In genomic region chr4:15001248-15001824, GRCh38 we compare ENCODE assay signal across 8 cellular contexts. TPM values are rescaled to one million over a fixed set of nuclear protein-coding genes. Genes with fewer than 3 reads are reported as not detected.
DNase-seq lines count a peak whose midpoint lies in the region; ATAC-seq and TF ChIP-seq lines count a peak whose summit lies in the region.

No MANE protein-coding gene starts in this region.

- H3K36me3 ChIP-seq in CD8-positive, alpha-beta memory T cell (ENCODE audit: insufficient read depth, low read length), result no peaks in the 10 kb centered on the region
- no peaks in the 10 kb centered on the region for H3K36me3 ChIP-seq in Peyer's patch
- H3K36me3 ChIP-seq in neutrophil, result no peaks in the 10 kb centered on the region

- peaks cover 0 to 1% of the 10 kb centered on the region in 2 donors for H3K27me3 Mint-ChIP-seq in CD8-positive, alpha-beta memory T cell

- no peaks in the 10 kb centered on the region for H3K9me3 ChIP-seq in CD8-positive, alpha-beta memory T cell (ENCODE audit: low read length)
- no peaks in the 10 kb centered on the region for H3K9me3 ChIP-seq in Peyer's patch
- H3K9me3 ChIP-seq in neutrophil, result no peaks in the 10 kb centered on the region

- TF ChIP-seq POLR2A in Peyer's patch (IDR thresholded peaks at IDR 0.05), result no peak

- H3K9me3 Mint-ChIP-seq in CD8-positive, alpha-beta memory T cell, result no peaks in the 10 kb centered on the region

- H3K4me1 ChIP-seq in CD8-positive, alpha-beta memory T cell (ENCODE audit: insufficient read depth, low read length), result peaks cover 11% of the 10 kb centered on the region
- peaks cover 0 to 10% (median 0%) of the 10 kb centered on the region in 4 donors for H3K4me1 ChIP-seq in Peyer's patch
- H3K4me1 ChIP-seq in neutrophil (ENCODE audit: control insufficient read depth in 1 of 2, insufficient read depth in 1 of 2, low read depth in 1 of 2, low read length in 1 of 2), result peaks cover 22 to 23% of the 10 kb centered on the region in 2 experiments

- H3K4me3 ChIP-seq in CD8-positive, alpha-beta memory T cell (ENCODE audit: low read length), result peak overlapping the region; percentile 77
- H3K4me3 ChIP-seq in Peyer's patch (peak overlapping the region; percentile 73 to 96 (median 80)), neutrophil (ENCODE audit: low read depth in 1 of 2, low read length in 1 of 2) (peak overlapping the region; percentile 97 to 98)

- H3K27me3 ChIP-seq in CD8-positive, alpha-beta memory T cell (ENCODE audit: insufficient read depth, low read length, poor library complexity, severe bottlenecking), result no peaks in the 10 kb centered on the region
- H3K27me3 ChIP-seq in Peyer's patch, result no peaks in the 10 kb centered on the region
- no peaks in the 10 kb centered on the region for H3K27me3 ChIP-seq in neutrophil

- H3K27ac ChIP-seq in CD8-positive, alpha-beta memory T cell (ENCODE audit: low read depth, low read length), result peak overlapping the region; percentile 99
- H3K27ac ChIP-seq in Peyer's patch (peak overlapping the region; percentile 99 to 100 (median 100)), neutrophil (peak overlapping the region; percentile 99), temporal lobe (ENCODE audit: low read depth, low read length) (peak overlapping the region; percentile 97)

- H3K36me3 Mint-ChIP-seq in CD8-positive, alpha-beta memory T cell, result peaks cover 0 to 19% (median 0%) of the 10 kb centered on the region in 3 donors

- H3K27ac Mint-ChIP-seq in CD8-positive, alpha-beta memory T cell, result peak overlapping the region; percentile 97 to 100 (median 98)

- peak overlapping the region; percentile 92 to 100 (median 95) for H3K4me3 Mint-ChIP-seq in CD8-positive, alpha-beta memory T cell

- peak in 4 of 5 donors; percentile 35 to 62 (median 50) for DNase-seq in CD8-positive, alpha-beta memory T cell
- peak; percentile 60 to 82 (median 73) for DNase-seq in Peyer's patch
- DNase-seq in activated naive CD4-positive, alpha-beta T cell treated with anti-CD3 and anti-CD28 coated beads, Interleukin-2, amount 50 U/mL, for 16 hours, result peak; percentile 38
- DNase-seq in globus pallidus (ENCODE audit: low spot score), result peak; percentile 82

- POLR2A ChIA-PET in CD8-positive, alpha-beta memory T cell (lab: Charles Lee), result interaction anchor here (1.0 to 1.3 kb wide), 2 partner anchors 15 to 654 kb away, joined by 3 to 8 read pairs; partner anchors contain the start of gene FBXL5

- TF ChIP-seq CTCF in Peyer's patch (IDR thresholded peaks at IDR 0.05) (no peak), neutrophil (IDR thresholded peaks at IDR 0.05) (no peak)

- H3K4me1 Mint-ChIP-seq in CD8-positive, alpha-beta memory T cell, result peaks cover 22 to 30% (median 24%) of the 10 kb centered on the region in 3 donors

- ATAC-seq in GM19438 (IDR thresholded peaks at IDR 0.05; ENCODE audit: low read depth, unreplicated experiment), result peak; percentile 16
- ATAC-seq in HG03520 (IDR thresholded peaks at IDR 0.05; ENCODE audit: unreplicated experiment), result peak; percentile 28

- CTCF ChIA-PET in CD8-positive, alpha-beta memory T cell (lab: Charles Lee), result interaction anchor here (0.9 to 1.1 kb wide), 3 partner anchors 9 to 1346 kb away, joined by 3 to 4 read pairs (median 3); no protein-coding TSS in a partner anchor

RNA-seq across cellular contexts. Expression of gene CPEB2, which starts 0.9 kb away (rescaled TPM):
- total RNA-seq in CD8-positive, alpha-beta memory T cell, result 1 to 10 TPM; 9.1 to 9.3 TPM
- 0.84 TPM for polyA plus RNA-seq in CD8-positive, alpha-beta memory T cell
- total RNA-seq in Peyer's patch, result 10 to 100 TPM; 10.7 to 25.9 (median 19.8) TPM
- total RNA-seq in temporal lobe, result 25.1 TPM

Comparison
In these comparisons a context has a peak if more than half of its experiments do, and no peak if none do; other contexts are left out.
1. Peak in every context shown above with its lines: DNase-seq, ATAC-seq, H3K4me3 ChIP-seq and H3K27ac ChIP-seq.